Comparison of ENCODE assay signal across 18 cellular contexts in the genomic region with DNA sequence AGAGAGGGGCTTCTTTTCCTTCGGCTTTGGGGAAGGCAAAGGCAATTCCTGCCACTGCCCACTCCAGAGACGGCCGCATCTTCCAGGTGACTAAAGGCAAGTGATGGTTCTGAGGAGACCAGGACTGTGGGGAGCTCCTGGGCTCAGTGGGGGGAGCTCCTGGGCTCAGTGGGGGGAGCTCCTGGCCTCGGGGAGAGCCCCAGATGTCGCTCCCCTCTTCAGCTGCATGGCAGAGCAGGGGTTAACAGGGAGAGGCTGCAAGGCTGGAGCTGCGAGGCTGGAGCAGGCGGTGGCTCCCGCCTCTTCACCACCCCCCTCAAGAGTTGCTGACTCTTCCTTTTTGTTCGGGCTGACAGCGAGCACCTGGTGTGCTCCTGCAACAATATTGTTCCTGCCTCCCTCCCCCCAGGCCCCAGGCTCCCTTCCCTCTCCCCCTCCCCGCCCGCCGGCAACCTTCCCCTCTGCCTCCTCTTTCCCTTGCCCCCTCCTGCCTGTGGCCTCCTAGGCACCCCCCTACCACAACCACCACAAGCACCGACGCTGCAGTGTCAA. TPM values are rescaled to one million over a fixed set of nuclear protein-coding genes. Genes with fewer than 3 reads are reported as not detected.
A peak's percentile ranks its signal among the peaks of the same experiment; 100 is the strongest.
DNase-seq lines count a peak whose midpoint lies in the region; ATAC-seq and TF ChIP-seq lines count a peak whose summit lies in the region.
"Had no signal": no experiment of that assay in that cellular context is flagged by ENCODE, and none has a peak within 500 bp of the region (broad histone marks: within the 10 kb centered on the region; RNA-seq: fewer than 3 reads in every experiment).

No MANE protein-coding gene starts in this region.

- H3K36me3 ChIP-seq in endodermal cell (ENCODE audit: control insufficient read depth, insufficient read depth, low read length), result no peaks in the 10 kb centered on the region
- H3K36me3 ChIP-seq: prostate gland, transverse colon had no signal

- no peak overlapping the region for H3K27ac ChIP-seq in endodermal cell (ENCODE audit: low read depth, low read length)
- no peak overlapping the region for H3K27ac ChIP-seq in CD4-positive, alpha-beta T cell (ENCODE audit: low read depth, low read length)
- H3K27ac ChIP-seq: prostate gland, transverse colon had no signal

- intact Hi-C loops in CD4-positive, alpha-beta T cell (cut with DNase I, micrococcal nuclease), result no loop called here

- H3K27ac Mint-ChIP-seq in endodermal cell, result no peak overlapping the region
- H3K27ac Mint-ChIP-seq in CD4-positive, alpha-beta T cell, result no peak overlapping the region
- H3K27ac Mint-ChIP-seq: activated T-helper 2 cell treated with anti-CD3 and anti-CD28 coated beads, Interferon-gamma antibody, Interleukin-2, Interleukin-4, amounts not matched to agents 10 μg/mL and 5 μg/mL and 100 μg/mL, durations not matched to agents 14 hours and 24 hours and 36 hours; immature natural killer cell; T-helper 17 cell had no signal

- peak overlapping the region; percentile 34 for H3K4me3 Mint-ChIP-seq in endodermal cell
- no peak overlapping the region for H3K4me3 Mint-ChIP-seq in CD4-positive, alpha-beta T cell
- H3K4me3 Mint-ChIP-seq: immature natural killer cell, T-helper 17 cell had no signal

- H3K36me3 Mint-ChIP-seq in endodermal cell (ENCODE audit: low read depth), result no peaks in the 10 kb centered on the region
- no peaks in the 10 kb centered on the region for H3K36me3 Mint-ChIP-seq in CD4-positive, alpha-beta T cell (ENCODE audit: low read depth)
- H3K36me3 Mint-ChIP-seq: immature natural killer cell had no signal

- no peak overlapping the region for H3K4me3 ChIP-seq in endodermal cell (ENCODE audit: low read length)
- H3K4me3 ChIP-seq: prostate gland, transverse colon had no signal

- no peaks in the 10 kb centered on the region for H3K9me3 ChIP-seq in endodermal cell (ENCODE audit: control insufficient read depth, low read length)
- no peaks in the 10 kb centered on the region for H3K9me3 ChIP-seq in CD4-positive, alpha-beta T cell (ENCODE audit: control insufficient read depth, low read length)
- H3K9me3 ChIP-seq: prostate gland, transverse colon had no signal

- H3K4me1 ChIP-seq in endodermal cell (ENCODE audit: control insufficient read depth, insufficient read depth, low read length), result peaks cover 28% of the 10 kb centered on the region

- H3K4me1 Mint-ChIP-seq in endodermal cell, result peaks cover 66% of the 10 kb centered on the region
- H3K4me1 Mint-ChIP-seq in CD4-positive, alpha-beta T cell (ENCODE audit: low read depth), result peaks cover 13% of the 10 kb centered on the region
- H3K4me1 Mint-ChIP-seq: immature natural killer cell had no signal

- H3K9ac ChIP-seq in endodermal cell (ENCODE audit: extremely low read depth, low read length, poor library complexity, severe bottlenecking), result no peak overlapping the region

- WGBS in endodermal cell (ENCODE audit: insufficient coverage in 1 of 2, insufficient read length in 1 of 2), 2 experiments, result 4 to 6% methylated on average over 4 to 14 of the region's 15 CpGs

- H3K27me3 ChIP-seq in endodermal cell (ENCODE audit: control insufficient read depth, insufficient read depth, low read length, poor library complexity, severe bottlenecking), result peaks cover 80% of the 10 kb centered on the region
- H3K27me3 ChIP-seq in CD4-positive, alpha-beta T cell (ENCODE audit: control insufficient read depth, insufficient read depth, low read length), result peaks cover 89% of the 10 kb centered on the region

- DNase-seq in NCI-H82 (lab: John Stamatoyannopoulos, UW), result peak; percentile 85
- no peak for DNase-seq in NCI-H82 treated with DMSO at 0.1 percent for 48 hours (lab: John Stamatoyannopoulos, UW; ENCODE audit: unreplicated experiment)
- DNase-seq in NCI-H2196 (lab: John Stamatoyannopoulos, UW; ENCODE audit: unreplicated experiment), result peak; percentile 30
- peak; percentile 83 for DNase-seq in endodermal cell
- DNase-seq in NCI-H226, result no peak
- no peak for DNase-seq in mucosa of gallbladder (ENCODE audit: low spot score)
- no peak for DNase-seq in CD4-positive, alpha-beta T cell
- no peak for DNase-seq in HUDEP-2 (lab: John Stamatoyannopoulos, UW; ENCODE audit: unreplicated experiment in 76 of 76)
- DNase-seq: activated CD4-positive, alpha-beta T cell treated with anti-CD3 and anti-CD28 coated beads, Interleukin-2, amount 50 U/mL, for 1 hour; dermis blood vessel endothelial cell; immature natural killer cell; midbrain; PC-3; T-helper 17 cell; transverse colon had no signal

- peaks cover 92% of the 10 kb centered on the region for H3K27me3 Mint-ChIP-seq in endodermal cell (ENCODE audit: insufficient read depth)
- peaks cover 99% of the 10 kb centered on the region for H3K27me3 Mint-ChIP-seq in CD4-positive, alpha-beta T cell

- CTCF ChIA-PET in CD4-positive, alpha-beta T cell (lab: Charles Lee), result no interaction called here

- no peak for TF ChIP-seq CTCF in endodermal cell (conservative IDR thresholded peaks at IDR 0.05)
- no peak for TF ChIP-seq CTCF in CD4-positive, alpha-beta T cell (IDR thresholded peaks at IDR 0.05)

- POLR2A ChIA-PET in CD4-positive, alpha-beta T cell (lab: Charles Lee), result no interaction called here

- H3K9me3 Mint-ChIP-seq in endodermal cell, result no peaks in the 10 kb centered on the region
- no peaks in the 10 kb centered on the region for H3K9me3 Mint-ChIP-seq in CD4-positive, alpha-beta T cell
- H3K9me3 Mint-ChIP-seq: activated T-helper 2 cell treated with anti-CD3 and anti-CD28 coated beads, Interferon-gamma antibody, Interleukin-2, Interleukin-4, amounts not matched to agents 10 μg/mL and 5 μg/mL and 100 μg/mL, durations not matched to agents 14 hours and 24 hours and 36 hours had no signal

- no peak for ATAC-seq in CD4-positive, alpha-beta T cell (ENCODE audit: poor library complexity)
- ATAC-seq: PC-3, T-helper 17 cell had no signal

RNA-seq across cellular contexts. Expression of gene LBX1, which starts 56.3 kb away (rescaled TPM):
- total RNA-seq in endodermal cell, result not detected
- 2.0 TPM for polyA plus RNA-seq in endodermal cell (2013, experiment 1 of 2)
- polyA plus RNA-seq in endodermal cell (2013, experiment 2 of 2), result 1.8 TPM
- not detected for total RNA-seq in mucosa of gallbladder
- not detected for total RNA-seq in CD4-positive, alpha-beta T cell
- total RNA-seq: activated T-helper 2 cell treated with anti-CD3 and anti-CD28 coated beads, Interferon-gamma antibody, Interleukin-2, Interleukin-4, amounts not matched to agents 10 μg/mL and 5 μg/mL and 100 μg/mL, durations not matched to agents 14 hours and 24 hours and 36 hours; astrocyte; dermis blood vessel endothelial cell; PC-3; prostate gland; T-helper 17 cell; transverse colon had no signal
- polyA plus RNA-seq: immature natural killer cell had no signal

Comparison
In these comparisons a context has a peak if more than half of its experiments do, and no peak if none do; other contexts are left out.
1. DNase-seq: peak in NCI-H82 (single experiment), NCI-H2196 (single experiment) and endodermal cell (single experiment); none in NCI-H82 treated with DMSO at 0.1 percent for 48 hours (single experiment), NCI-H226 (single experiment), mucosa of gallbladder (single experiment), CD4-positive, alpha-beta T cell (0 of 10) and HUDEP-2 (0 of 76).